8 cellular contexts compared by ENCODE assay signal in genomic region chr2:200306969-200307811, GRCh38. TPM values are rescaled to one million over a fixed set of nuclear protein-coding genes. Genes with fewer than 3 reads are reported as not detected.
A peak's percentile ranks its signal among the peaks of the same experiment; 100 is the strongest.
DNase-seq lines count a peak whose midpoint lies in the region; ATAC-seq and TF ChIP-seq lines count a peak whose summit lies in the region.

No MANE protein-coding gene starts in this region.

- H3K27me3 ChIP-seq in iPS DF 6.9 (ENCODE audit: control insufficient read depth, insufficient read depth, low read length), result no peaks in the 10 kb centered on the region

- H3K27ac ChIP-seq in iPS DF 6.9 (ENCODE audit: low read length), result no peak overlapping the region

- TF ChIP-seq CTCF in CD14-positive monocyte (IDR thresholded peaks at IDR 0.05) (no peak), astrocyte of the cerebellum (IDR thresholded peaks at IDR 0.05; ENCODE audit: low read depth, low read length, missing control alignments) (no peak)

- H3K4me1 Mint-ChIP-seq in CD14-positive monocyte, result peaks cover 17% of the 10 kb centered on the region

- H3K27me3 Mint-ChIP-seq in CD14-positive monocyte (ENCODE audit: low read depth in 3 of 3), result peaks cover 16 to 23% (median 21%) of the 10 kb centered on the region in 3 donors

- H3K4me1 ChIP-seq in iPS DF 6.9 (ENCODE audit: control insufficient read depth, insufficient read depth, low read length), result peaks cover 5% of the 10 kb centered on the region

- intact Hi-C loops in CD14-positive monocyte (cut with micrococcal nuclease), result no loop called here

- peaks cover 0 to 2% (median 0%) of the 10 kb centered on the region in 7 donors for H3K9me3 Mint-ChIP-seq in CD14-positive monocyte

- no peaks in the 10 kb centered on the region for H3K36me3 ChIP-seq in iPS DF 6.9 (ENCODE audit: control insufficient read depth, insufficient read depth, low read length)

- WGBS in iPS DF 6.9 (ENCODE audit: insufficient coverage, insufficient read length), result no CpG with 5 or more reads among the region's 128 CpGs

- H3K4me3 ChIP-seq in astrocyte of the cerebellum (ENCODE audit: low read depth, low read length) (peak overlapping the region; percentile 72), iPS DF 6.9 (ENCODE audit: low read length) (peak overlapping the region; percentile 98), skeletal muscle cell (ENCODE audit: low read depth, low read length) (peak overlapping the region; percentile 76)

- no peak for DNase-seq in CD14-positive monocyte (ENCODE audit: low spot score)
- DNase-seq in astrocyte of the cerebellum (ENCODE audit: low read depth), result no peak
- DNase-seq in iPS DF 6.9 (ENCODE audit: low read depth, low spot score), result no peak
- DNase-seq in skeletal muscle cell (ENCODE audit: low read depth), result no peak
- no peak for DNase-seq in medulla oblongata (ENCODE audit: extremely low spot score)

- ATAC-seq in GM19035 (IDR thresholded peaks at IDR 0.05; ENCODE audit: unreplicated experiment) (peak; percentile 55), HG03135 (IDR thresholded peaks at IDR 0.05; ENCODE audit: unreplicated experiment) (peak; percentile 45), SK-N-SH treated with all-trans-retinoic acid at 6 μM for 48 hours (peak; percentile 38)

- H3K27ac Mint-ChIP-seq in CD14-positive monocyte, result no peak overlapping the region

- in situ Hi-C loops in astrocyte of the cerebellum (cut with HindIII; ENCODE audit: low sequenced_read_pairs), result no loop called here

- H3K9me3 ChIP-seq in iPS DF 6.9 (ENCODE audit: control insufficient read depth, insufficient read depth, low read length), result no peaks in the 10 kb centered on the region

- H3K4me3 Mint-ChIP-seq in CD14-positive monocyte, result peak overlapping the region; percentile 79 to 88

- H3K36me3 Mint-ChIP-seq in CD14-positive monocyte, result peaks cover 0 to 7% of the 10 kb centered on the region in 2 donors

TF ChIP-seq in SK-N-SH treated with all-trans-retinoic acid at 6 μM for 48 hours, 23 proteins besides CTCF, POLR2A, EP300 and RAD21:
- TF ChIP-seq, protein P1, sequence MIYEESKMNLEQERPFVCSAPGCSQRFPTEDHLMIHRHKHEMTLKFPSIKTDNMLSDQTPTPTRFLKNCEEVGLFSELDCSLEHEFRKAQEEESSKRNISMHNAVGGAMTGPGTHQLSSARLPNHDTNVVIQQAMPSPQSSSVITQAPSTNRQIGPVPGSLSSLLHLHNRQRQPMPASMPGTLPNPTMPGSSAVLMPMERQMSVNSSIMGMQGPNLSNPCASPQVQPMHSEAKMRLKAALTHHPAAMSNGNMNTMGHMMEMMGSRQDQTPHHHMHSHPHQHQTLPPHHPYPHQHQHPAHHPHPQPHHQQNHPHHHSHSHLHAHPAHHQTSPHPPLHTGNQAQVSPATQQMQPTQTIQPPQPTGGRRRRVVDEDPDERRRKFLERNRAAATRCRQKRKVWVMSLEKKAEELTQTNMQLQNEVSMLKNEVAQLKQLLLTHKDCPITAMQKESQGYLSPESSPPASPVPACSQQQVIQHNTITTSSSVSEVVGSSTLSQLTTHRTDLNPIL (CRISPR knock-in tag; IDR thresholded peaks at IDR 0.05; ENCODE audit: low read depth), result no peak
- no peak for TF ChIP-seq TCF4 (CRISPR knock-in tag; IDR thresholded peaks at IDR 0.05; ENCODE audit: borderline replicate concordance)
- TF ChIP-seq, protein P2, sequence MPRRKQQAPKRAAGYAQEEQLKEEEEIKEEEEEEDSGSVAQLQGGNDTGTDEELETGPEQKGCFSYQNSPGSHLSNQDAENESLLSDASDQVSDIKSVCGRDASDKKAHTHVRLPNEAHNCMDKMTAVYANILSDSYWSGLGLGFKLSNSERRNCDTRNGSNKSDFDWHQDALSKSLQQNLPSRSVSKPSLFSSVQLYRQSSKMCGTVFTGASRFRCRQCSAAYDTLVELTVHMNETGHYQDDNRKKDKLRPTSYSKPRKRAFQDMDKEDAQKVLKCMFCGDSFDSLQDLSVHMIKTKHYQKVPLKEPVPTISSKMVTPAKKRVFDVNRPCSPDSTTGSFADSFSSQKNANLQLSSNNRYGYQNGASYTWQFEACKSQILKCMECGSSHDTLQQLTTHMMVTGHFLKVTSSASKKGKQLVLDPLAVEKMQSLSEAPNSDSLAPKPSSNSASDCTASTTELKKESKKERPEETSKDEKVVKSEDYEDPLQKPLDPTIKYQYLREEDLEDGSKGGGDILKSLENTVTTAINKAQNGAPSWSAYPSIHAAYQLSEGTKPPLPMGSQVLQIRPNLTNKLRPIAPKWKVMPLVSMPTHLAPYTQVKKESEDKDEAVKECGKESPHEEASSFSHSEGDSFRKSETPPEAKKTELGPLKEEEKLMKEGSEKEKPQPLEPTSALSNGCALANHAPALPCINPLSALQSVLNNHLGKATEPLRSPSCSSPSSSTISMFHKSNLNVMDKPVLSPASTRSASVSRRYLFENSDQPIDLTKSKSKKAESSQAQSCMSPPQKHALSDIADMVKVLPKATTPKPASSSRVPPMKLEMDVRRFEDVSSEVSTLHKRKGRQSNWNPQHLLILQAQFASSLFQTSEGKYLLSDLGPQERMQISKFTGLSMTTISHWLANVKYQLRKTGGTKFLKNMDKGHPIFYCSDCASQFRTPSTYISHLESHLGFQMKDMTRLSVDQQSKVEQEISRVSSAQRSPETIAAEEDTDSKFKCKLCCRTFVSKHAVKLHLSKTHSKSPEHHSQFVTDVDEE (CRISPR knock-in tag; IDR thresholded peaks at IDR 0.05), result 0 out of 2 replicates have a peak, but pooled peaks have one; percentile 13

RNA-seq across cellular contexts. Expression of gene SPATS2L, which starts 0.7 kb away (rescaled TPM):
- polyA plus RNA-seq in CD14-positive monocyte, result 1 to 10 TPM; 2.7 to 3.2 TPM
